In genomic region chr2:219642465-219643083, GRCh38 we compare ENCODE assay signal across 8 cellular contexts. TPM values are rescaled to one million over a fixed set of nuclear protein-coding genes. Genes with fewer than 3 reads are reported as not detected.
DNase-seq lines count a peak whose midpoint lies in the region; ATAC-seq and TF ChIP-seq lines count a peak whose summit lies in the region.

No MANE protein-coding gene starts in this region.

- no peaks in the 10 kb centered on the region for H3K36me3 ChIP-seq in OCI-LY7 (ENCODE audit: insufficient read depth, low read length)

- H3K9me3 Mint-ChIP-seq in naive B cell, result no peaks in the 10 kb centered on the region

- no peak overlapping the region for H3K27ac ChIP-seq in OCI-LY7 (ENCODE audit: low read depth, low read length, poor library complexity, severe bottlenecking)

- H3K4me1 Mint-ChIP-seq in naive B cell, result peaks cover 8 to 20% (median 12%) of the 10 kb centered on the region in 3 donors

- no TSS peak for BruUV-seq in OCI-LY7 (replicated peaks; lab: Mats Ljungman, UMichigan)

- in situ Hi-C loops in KBM-7 (cut with MboI; ENCODE audit: low pct_unique_long_range_greater_than_20kb, low sequenced_read_pairs), result no loop called here

- DNase-seq in EH (ENCODE audit: low read depth) (peak; percentile 95), KBM-7 (peak; percentile 98), OCI-LY7 (ENCODE audit: low spot score) (peak; percentile 95), epithelial cell of proximal tubule (ENCODE audit: low read depth) (peak; percentile 70), naive B cell (peak; percentile 90)
- peak; percentile 92 for DNase-seq in activated CD8-positive, alpha-beta memory T cell treated with anti-CD3 and anti-CD28 coated beads, Interleukin-2, amount 50 U/mL, for 48 hours
- peak; percentile 76 to 91 for DNase-seq in stimulated activated CD8-positive, alpha-beta memory T cell treated with anti-CD3 and anti-CD28 coated beads, Interleukin-7, amount 100 ng/mL, for 48 hours (ENCODE audit: extremely low read depth in 1 of 2, low read depth in 1 of 2)

- no peaks in the 10 kb centered on the region for H3K79me2 ChIP-seq in OCI-LY7 (ENCODE audit: insufficient read depth, low read depth, low read length)

- CTCF ChIA-PET in OCI-LY7 (lab: Charles Lee; ENCODE audit: unreplicated experiment), result interaction anchor here (0.6 to 1.2 kb wide), 2 partner anchors 12 to 45 kb away, joined by 3 to 4 read pairs; no protein-coding TSS in a partner anchor

- peaks cover 15 to 47% (median 42%) of the 10 kb centered on the region in 3 donors for H3K27me3 Mint-ChIP-seq in naive B cell

- no peaks in the 10 kb centered on the region for H4K20me1 ChIP-seq in OCI-LY7 (ENCODE audit: insufficient read depth, low read length)

- H3K36me3 Mint-ChIP-seq in naive B cell, result no peaks in the 10 kb centered on the region

- peak overlapping the region; percentile 97 for H2AFZ ChIP-seq in OCI-LY7 (ENCODE audit: low read length)

- peak; percentile 97 for TF ChIP-seq CTCF in OCI-LY7 (conservative IDR thresholded peaks at IDR 0.05; ENCODE audit: low read length)
- TF ChIP-seq CTCF in epithelial cell of proximal tubule (conservative IDR thresholded peaks at IDR 0.05; ENCODE audit: low read depth, low read length), result peak; percentile 99

- ATAC-seq in GM21737 (IDR thresholded peaks at IDR 0.05; ENCODE audit: unreplicated experiment) (peak; percentile 98), naive B cell (ENCODE audit: low read depth in 2 of 2) (peak; percentile 97)

- intact Hi-C loops in OCI-LY7 (cut with micrococcal nuclease; ENCODE audit: unreplicated experiment), result loop anchor here (1.0 to 5.0 kb wide), 4 partner anchors 45 to 240 kb away; partner anchors contain the start of gene STK11IP

- H3K4me2 ChIP-seq in OCI-LY7 (ENCODE audit: low read length), result peak overlapping the region; percentile 68

- H3K4me3 ChIP-seq in OCI-LY7 (ENCODE audit: low read depth, low read length, poor library complexity, severe bottlenecking), result peak overlapping the region; percentile 30
- no peak overlapping the region for H3K4me3 ChIP-seq in epithelial cell of proximal tubule (ENCODE audit: low read depth, low read length)

- peak overlapping the region; percentile 64 to 90 (median 76) for H3K27ac Mint-ChIP-seq in naive B cell

- POLR2A ChIA-PET in OCI-LY7 (lab: Charles Lee), result interaction anchor here (1.0 kb wide), 1 partner anchor 143 kb away, joined by 3 read pairs; the partner anchor contains the start of gene GMPPA

- peaks cover 6% of the 10 kb centered on the region for H3K4me1 ChIP-seq in OCI-LY7 (ENCODE audit: insufficient read depth, low read length, poor library complexity, severe bottlenecking)

- H3K9me3 ChIP-seq in OCI-LY7 (ENCODE audit: low read length), result no peaks in the 10 kb centered on the region

- H3K9me2 ChIP-seq in OCI-LY7 (ENCODE audit: insufficient read depth, low read length), result no peaks in the 10 kb centered on the region

- peak overlapping the region in 7 of 8 donors; percentile 38 to 90 (median 80) for H3K4me3 Mint-ChIP-seq in naive B cell

RNA-seq across cellular contexts. Expression of gene SLC4A3, which starts 15.1 kb away (rescaled TPM):
- total RNA-seq in OCI-LY7 (2014; rRNA removed; shearing (Covaris generic)), result 0.05 TPM in 1 of 2 replicates, not detected in the other
- total RNA-seq in OCI-LY7 (2022), result not detected in 2 replicates
- total RNA-seq in epithelial cell of proximal tubule, result 6.6 and 12.2 TPM in 2 replicates
- polyA plus RNA-seq in naive B cell (ENCODE audit: low read depth in 6 of 6), result not detected

RNA-seq across cellular contexts. Expression of gene STK11IP, which starts 44.9 kb away (rescaled TPM):
- total RNA-seq in OCI-LY7 (2014; rRNA removed; shearing (Covaris generic)), result 16.5 and 26.5 TPM in 2 replicates
- 30.7 and 37.6 TPM in 2 replicates for total RNA-seq in OCI-LY7 (2022)
- total RNA-seq in epithelial cell of proximal tubule, result 18.6 and 35.7 TPM in 2 replicates
- polyA plus RNA-seq in naive B cell (ENCODE audit: low read depth in 6 of 6), result 10 to 100 TPM; 11.5 to 16.0 (median 13.5) TPM
